ENCODE assay signal across 22 cellular contexts in genomic region chr4:14800977-14801376, GRCh38.
DNase-seq lines count a peak whose midpoint lies in the region; ATAC-seq and TF ChIP-seq lines count a peak whose summit lies in the region.
"Had no signal": no experiment of that assay in that cellular context is flagged by ENCODE, and none has a peak within 500 bp of the region (broad histone marks: within the 10 kb centered on the region; RNA-seq: fewer than 3 reads in every experiment).

No MANE protein-coding gene starts in this region.

- peaks cover 8% of the 10 kb centered on the region for H3K36me3 Mint-ChIP-seq in natural killer cell

- no peaks in the 10 kb centered on the region for H3K9me3 ChIP-seq in vagina
- H3K9me3 ChIP-seq: MG63 had no signal

- no peaks in the 10 kb centered on the region for H3K4me1 ChIP-seq in vagina

- no peaks in the 10 kb centered on the region for H3K27me3 Mint-ChIP-seq in natural killer cell (ENCODE audit: low read depth in 2 of 2)

- intact Hi-C loops in vagina (cut with DNase I) (no loop called here), natural killer cell (cut with micrococcal nuclease) (no loop called here), dorsolateral prefrontal cortex (cut with DNase I) (no loop called here)

- no peaks in the 10 kb centered on the region for H3K27me3 ChIP-seq in vagina
- no peaks in the 10 kb centered on the region for H3K27me3 ChIP-seq in dorsolateral prefrontal cortex
- H3K27me3 ChIP-seq: MG63 had no signal

- no peak for DNase-seq in vagina (ENCODE audit: extremely low spot score in 2 of 2)
- DNase-seq in NCI-H1417 treated with DMSO at 0.1 percent for 48 hours (lab: John Stamatoyannopoulos, UW): no peak
- no peak for DNase-seq in natural killer cell
- no peak for DNase-seq in dorsolateral prefrontal cortex
- DNase-seq: ACHN; C1 segment of cervical spinal cord; CD8-positive, alpha-beta memory T cell; DMS53; EL; H7; HFFc6; Kasumi-1; MG63; NCI-H1048; NCI-H146; NCI-H2029 treated with DMSO at 0.1 percent for 48 hours; NCI-H2171; NK-92 treated with Interleukin-12 subunit alpha and Interleukin-12 subunit beta, amount 100 ng/mL, for 24 hours; Right ventricle myocardium superior had no signal

- H3K36me3 ChIP-seq in vagina: no peaks in the 10 kb centered on the region
- H3K36me3 ChIP-seq: MG63 had no signal

- ATAC-seq in GM18520 (IDR thresholded peaks at IDR 0.05; ENCODE audit: unreplicated experiment) (peak; percentile 60), HG02610 (IDR thresholded peaks at IDR 0.05; ENCODE audit: unreplicated experiment) (peak; percentile 67), HG03432 (IDR thresholded peaks at IDR 0.05; ENCODE audit: unreplicated experiment) (peak; percentile 74), natural killer cell (no peak)

- no peak overlapping the region for H3K4me3 ChIP-seq in vagina
- H3K4me3 ChIP-seq in dorsolateral prefrontal cortex: no peak overlapping the region
- H3K4me3 ChIP-seq: MG63 had no signal

- H3K4me1 Mint-ChIP-seq in natural killer cell: peaks cover 7 to 9% of the 10 kb centered on the region in 2 donors
- H3K4me1 Mint-ChIP-seq: CD8-positive, alpha-beta memory T cell had no signal

- H3K4me3 Mint-ChIP-seq in natural killer cell: no peak overlapping the region
- H3K4me3 Mint-ChIP-seq: CD8-positive, alpha-beta memory T cell; HFFc6 had no signal

- no peak overlapping the region for H3K27ac Mint-ChIP-seq in natural killer cell
- H3K27ac Mint-ChIP-seq: CD8-positive, alpha-beta memory T cell; HFFc6 had no signal

- TF ChIP-seq CTCF in vagina (IDR thresholded peaks at IDR 0.05) (no peak), natural killer cell (IDR thresholded peaks at IDR 0.05) (no peak), dorsolateral prefrontal cortex (IDR thresholded peaks at IDR 0.05 in 54 of 56, conservative IDR thresholded peaks at IDR 0.05 in 2 of 56; ENCODE audit: low read depth in 1 of 56, partially characterized antibody in 56 of 56) (no peak)

- no peak overlapping the region for H3K27ac ChIP-seq in vagina
- no peak overlapping the region for H3K27ac ChIP-seq in dorsolateral prefrontal cortex

- no peak for TF ChIP-seq POLR2A in vagina (IDR thresholded peaks at IDR 0.05)

- H3K9me3 Mint-ChIP-seq in natural killer cell: peaks cover 4 to 8% of the 10 kb centered on the region in 2 donors

Comparison
In these comparisons a context has a peak if more than half of its experiments do, and no peak if none do; other contexts are left out.
1. ATAC-seq: peak in GM18520 (single experiment), HG02610 (single experiment) and HG03432 (single experiment); none in natural killer cell (0 of 3).